1 cellular context compared by ENCODE assay signal in the genomic region with DNA sequence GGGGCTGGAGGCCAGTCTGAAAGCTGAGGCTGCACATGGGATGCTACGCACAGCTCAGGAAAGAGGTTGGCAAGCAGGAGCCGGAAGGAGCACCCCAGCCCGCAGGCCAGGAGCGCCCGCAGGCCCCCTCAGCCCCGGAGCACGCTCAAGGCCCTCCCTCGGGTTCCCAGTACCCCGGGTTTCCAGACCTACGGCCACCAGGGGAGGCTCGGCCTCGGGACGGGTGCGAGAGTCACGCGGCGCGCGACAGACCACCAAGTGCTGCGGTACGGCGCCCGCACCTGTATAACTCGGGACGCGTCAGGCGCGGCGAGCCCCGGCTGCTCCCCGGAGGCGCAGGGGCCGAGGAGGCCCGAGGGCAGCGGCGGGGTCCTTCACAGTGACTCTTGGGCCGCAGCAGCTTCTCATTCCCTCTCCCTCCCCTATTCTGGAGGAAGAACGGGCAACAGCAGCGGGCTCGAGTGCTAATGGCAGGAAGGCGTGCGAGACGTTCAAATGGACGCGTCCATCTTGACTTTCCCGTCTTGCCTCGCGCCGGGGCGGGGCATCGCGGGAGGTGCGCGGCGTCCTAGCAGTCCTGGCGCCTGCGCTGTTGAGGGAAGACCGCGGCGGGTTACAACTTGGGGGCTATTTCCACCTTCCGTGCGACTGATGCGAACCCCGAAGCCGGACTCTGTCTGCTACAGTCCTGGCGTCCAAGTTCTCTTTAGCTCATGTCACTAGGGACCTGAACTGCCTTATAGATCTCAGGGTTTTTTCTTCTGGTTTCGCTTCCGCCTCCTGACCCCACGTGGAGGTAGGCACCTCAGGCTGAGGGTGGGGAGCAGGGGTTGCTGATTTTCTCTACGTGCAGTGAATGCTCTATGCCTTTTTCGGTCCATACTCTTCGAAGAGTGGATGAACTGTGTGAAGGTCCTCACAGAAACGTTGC.
TF ChIP-seq lines count a peak whose summit lies in the region.

A gene with protein sequence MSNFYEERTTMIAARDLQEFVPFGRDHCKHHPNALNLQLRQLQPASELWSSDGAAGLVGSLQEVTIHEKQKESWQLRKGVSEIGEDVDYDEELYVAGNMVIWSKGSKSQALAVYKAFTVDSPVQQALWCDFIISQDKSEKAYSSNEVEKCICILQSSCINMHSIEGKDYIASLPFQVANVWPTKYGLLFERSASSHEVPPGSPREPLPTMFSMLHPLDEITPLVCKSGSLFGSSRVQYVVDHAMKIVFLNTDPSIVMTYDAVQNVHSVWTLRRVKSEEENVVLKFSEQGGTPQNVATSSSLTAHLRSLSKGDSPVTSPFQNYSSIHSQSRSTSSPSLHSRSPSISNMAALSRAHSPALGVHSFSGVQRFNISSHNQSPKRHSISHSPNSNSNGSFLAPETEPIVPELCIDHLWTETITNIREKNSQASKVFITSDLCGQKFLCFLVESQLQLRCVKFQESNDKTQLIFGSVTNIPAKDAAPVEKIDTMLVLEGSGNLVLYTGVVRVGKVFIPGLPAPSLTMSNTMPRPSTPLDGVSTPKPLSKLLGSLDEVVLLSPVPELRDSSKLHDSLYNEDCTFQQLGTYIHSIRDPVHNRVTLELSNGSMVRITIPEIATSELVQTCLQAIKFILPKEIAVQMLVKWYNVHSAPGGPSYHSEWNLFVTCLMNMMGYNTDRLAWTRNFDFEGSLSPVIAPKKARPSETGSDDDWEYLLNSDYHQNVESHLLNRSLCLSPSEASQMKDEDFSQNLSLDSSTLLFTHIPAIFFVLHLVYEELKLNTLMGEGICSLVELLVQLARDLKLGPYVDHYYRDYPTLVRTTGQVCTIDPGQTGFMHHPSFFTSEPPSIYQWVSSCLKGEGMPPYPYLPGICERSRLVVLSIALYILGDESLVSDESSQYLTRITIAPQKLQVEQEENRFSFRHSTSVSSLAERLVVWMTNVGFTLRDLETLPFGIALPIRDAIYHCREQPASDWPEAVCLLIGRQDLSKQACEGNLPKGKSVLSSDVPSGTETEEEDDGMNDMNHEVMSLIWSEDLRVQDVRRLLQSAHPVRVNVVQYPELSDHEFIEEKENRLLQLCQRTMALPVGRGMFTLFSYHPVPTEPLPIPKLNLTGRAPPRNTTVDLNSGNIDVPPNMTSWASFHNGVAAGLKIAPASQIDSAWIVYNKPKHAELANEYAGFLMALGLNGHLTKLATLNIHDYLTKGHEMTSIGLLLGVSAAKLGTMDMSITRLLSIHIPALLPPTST (N-terminal part only) (minus strand): TSS at position 533 of the 931 bp plus-strand sequence. CDS start 3,368 bp downstream, outside the sequence.

TF ChIP-seq in HepG2, 621 proteins besides CTCF, POLR2A, EP300 and RAD21 (continued from another document and continues in another):
- TF ChIP-seq, protein P1, sequence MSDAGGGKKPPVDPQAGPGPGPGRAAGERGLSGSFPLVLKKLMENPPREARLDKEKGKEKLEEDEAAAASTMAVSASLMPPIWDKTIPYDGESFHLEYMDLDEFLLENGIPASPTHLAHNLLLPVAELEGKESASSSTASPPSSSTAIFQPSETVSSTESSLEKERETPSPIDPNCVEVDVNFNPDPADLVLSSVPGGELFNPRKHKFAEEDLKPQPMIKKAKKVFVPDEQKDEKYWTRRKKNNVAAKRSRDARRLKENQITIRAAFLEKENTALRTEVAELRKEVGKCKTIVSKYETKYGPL (CRISPR knock-in tag; IDR thresholded peaks at IDR 0.05), result no peak; the same call in 1 of the 2 replicates
- TF ChIP-seq GLI4 (CRISPR knock-in tag; IDR thresholded peaks at IDR 0.05; ENCODE audit: borderline replicate concordance), result peak; percentile 70; the same call in 1 of the 2 replicates
- peak; percentile 18; the same call in 1 of the 2 replicates for TF ChIP-seq CBX5 (CRISPR knock-in tag; IDR thresholded peaks at IDR 0.05; ENCODE audit: borderline replicate concordance)
- no peak for TF ChIP-seq ZNF672 (CRISPR knock-in tag; IDR thresholded peaks at IDR 0.05)
- peak; percentile 97 for TF ChIP-seq ZMAT3 (CRISPR knock-in tag; conservative IDR thresholded peaks at IDR 0.05)
- TF ChIP-seq, protein P2, sequence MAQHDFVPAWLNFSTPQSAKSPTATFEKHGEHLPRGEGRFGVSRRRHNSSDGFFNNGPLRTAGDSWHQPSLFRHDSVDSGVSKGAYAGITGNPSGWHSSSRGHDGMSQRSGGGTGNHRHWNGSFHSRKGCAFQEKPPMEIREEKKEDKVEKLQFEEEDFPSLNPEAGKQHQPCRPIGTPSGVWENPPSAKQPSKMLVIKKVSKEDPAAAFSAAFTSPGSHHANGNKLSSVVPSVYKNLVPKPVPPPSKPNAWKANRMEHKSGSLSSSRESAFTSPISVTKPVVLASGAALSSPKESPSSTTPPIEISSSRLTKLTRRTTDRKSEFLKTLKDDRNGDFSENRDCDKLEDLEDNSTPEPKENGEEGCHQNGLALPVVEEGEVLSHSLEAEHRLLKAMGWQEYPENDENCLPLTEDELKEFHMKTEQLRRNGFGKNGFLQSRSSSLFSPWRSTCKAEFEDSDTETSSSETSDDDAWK (CRISPR knock-in tag; IDR thresholded peaks at IDR 0.05), result no peak
- TF ChIP-seq PHF21A (CRISPR knock-in tag; IDR thresholded peaks at IDR 0.05), result peak; percentile 87; the same call in 1 of the 2 replicates
- TF ChIP-seq ZNF121 (CRISPR knock-in tag; IDR thresholded peaks at IDR 0.05), result no peak
- peak; percentile 41 for TF ChIP-seq SRSF1 (optimal IDR thresholded peaks at IDR 0.05; ENCODE audit: low read depth, low read length)
- TF ChIP-seq ZNF34 (CRISPR knock-in tag; IDR thresholded peaks at IDR 0.05; ENCODE audit: borderline replicate concordance), result 0 out of 2 replicates have a peak, but pooled peaks have one; percentile 49
- TF ChIP-seq NKX3-1 (CRISPR knock-in tag; IDR thresholded peaks at IDR 0.05), result peak; percentile 85; the same call in 1 of the 2 replicates
- no peak for TF ChIP-seq ZNF207 (IDR thresholded peaks at IDR 0.05; ENCODE audit: borderline replicate concordance)
- TF ChIP-seq ZNF773 (CRISPR knock-in tag; IDR thresholded peaks at IDR 0.05; ENCODE audit: borderline replicate concordance), result peak; percentile 29; the same call in 1 of the 2 replicates
- no peak for TF ChIP-seq ZZZ3 (CRISPR knock-in tag; IDR thresholded peaks at IDR 0.05; ENCODE audit: borderline replicate concordance)
- TF ChIP-seq, protein P3, sequence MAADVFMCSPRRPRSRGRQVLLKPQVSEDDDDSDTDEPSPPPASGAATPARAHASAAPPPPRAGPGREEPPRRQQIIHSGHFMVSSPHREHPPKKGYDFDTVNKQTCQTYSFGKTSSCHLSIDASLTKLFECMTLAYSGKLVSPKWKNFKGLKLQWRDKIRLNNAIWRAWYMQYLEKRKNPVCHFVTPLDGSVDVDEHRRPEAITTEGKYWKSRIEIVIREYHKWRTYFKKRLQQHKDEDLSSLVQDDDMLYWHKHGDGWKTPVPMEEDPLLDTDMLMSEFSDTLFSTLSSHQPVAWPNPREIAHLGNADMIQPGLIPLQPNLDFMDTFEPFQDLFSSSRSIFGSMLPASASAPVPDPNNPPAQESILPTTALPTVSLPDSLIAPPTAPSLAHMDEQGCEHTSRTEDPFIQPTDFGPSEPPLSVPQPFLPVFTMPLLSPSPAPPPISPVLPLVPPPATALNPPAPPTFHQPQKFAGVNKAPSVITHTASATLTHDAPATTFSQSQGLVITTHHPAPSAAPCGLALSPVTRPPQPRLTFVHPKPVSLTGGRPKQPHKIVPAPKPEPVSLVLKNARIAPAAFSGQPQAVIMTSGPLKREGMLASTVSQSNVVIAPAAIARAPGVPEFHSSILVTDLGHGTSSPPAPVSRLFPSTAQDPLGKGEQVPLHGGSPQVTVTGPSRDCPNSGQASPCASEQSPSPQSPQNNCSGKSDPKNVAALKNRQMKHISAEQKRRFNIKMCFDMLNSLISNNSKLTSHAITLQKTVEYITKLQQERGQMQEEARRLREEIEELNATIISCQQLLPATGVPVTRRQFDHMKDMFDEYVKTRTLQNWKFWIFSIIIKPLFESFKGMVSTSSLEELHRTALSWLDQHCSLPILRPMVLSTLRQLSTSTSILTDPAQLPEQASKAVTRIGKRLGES (CRISPR knock-in tag; IDR thresholded peaks at IDR 0.05; ENCODE audit: borderline replicate concordance), result no peak
- no peak for TF ChIP-seq ZBTB42 (CRISPR knock-in tag; IDR thresholded peaks at IDR 0.05)
- no peak for TF ChIP-seq PLRG1 (conservative IDR thresholded peaks at IDR 0.05)
- TF ChIP-seq, protein P4, sequence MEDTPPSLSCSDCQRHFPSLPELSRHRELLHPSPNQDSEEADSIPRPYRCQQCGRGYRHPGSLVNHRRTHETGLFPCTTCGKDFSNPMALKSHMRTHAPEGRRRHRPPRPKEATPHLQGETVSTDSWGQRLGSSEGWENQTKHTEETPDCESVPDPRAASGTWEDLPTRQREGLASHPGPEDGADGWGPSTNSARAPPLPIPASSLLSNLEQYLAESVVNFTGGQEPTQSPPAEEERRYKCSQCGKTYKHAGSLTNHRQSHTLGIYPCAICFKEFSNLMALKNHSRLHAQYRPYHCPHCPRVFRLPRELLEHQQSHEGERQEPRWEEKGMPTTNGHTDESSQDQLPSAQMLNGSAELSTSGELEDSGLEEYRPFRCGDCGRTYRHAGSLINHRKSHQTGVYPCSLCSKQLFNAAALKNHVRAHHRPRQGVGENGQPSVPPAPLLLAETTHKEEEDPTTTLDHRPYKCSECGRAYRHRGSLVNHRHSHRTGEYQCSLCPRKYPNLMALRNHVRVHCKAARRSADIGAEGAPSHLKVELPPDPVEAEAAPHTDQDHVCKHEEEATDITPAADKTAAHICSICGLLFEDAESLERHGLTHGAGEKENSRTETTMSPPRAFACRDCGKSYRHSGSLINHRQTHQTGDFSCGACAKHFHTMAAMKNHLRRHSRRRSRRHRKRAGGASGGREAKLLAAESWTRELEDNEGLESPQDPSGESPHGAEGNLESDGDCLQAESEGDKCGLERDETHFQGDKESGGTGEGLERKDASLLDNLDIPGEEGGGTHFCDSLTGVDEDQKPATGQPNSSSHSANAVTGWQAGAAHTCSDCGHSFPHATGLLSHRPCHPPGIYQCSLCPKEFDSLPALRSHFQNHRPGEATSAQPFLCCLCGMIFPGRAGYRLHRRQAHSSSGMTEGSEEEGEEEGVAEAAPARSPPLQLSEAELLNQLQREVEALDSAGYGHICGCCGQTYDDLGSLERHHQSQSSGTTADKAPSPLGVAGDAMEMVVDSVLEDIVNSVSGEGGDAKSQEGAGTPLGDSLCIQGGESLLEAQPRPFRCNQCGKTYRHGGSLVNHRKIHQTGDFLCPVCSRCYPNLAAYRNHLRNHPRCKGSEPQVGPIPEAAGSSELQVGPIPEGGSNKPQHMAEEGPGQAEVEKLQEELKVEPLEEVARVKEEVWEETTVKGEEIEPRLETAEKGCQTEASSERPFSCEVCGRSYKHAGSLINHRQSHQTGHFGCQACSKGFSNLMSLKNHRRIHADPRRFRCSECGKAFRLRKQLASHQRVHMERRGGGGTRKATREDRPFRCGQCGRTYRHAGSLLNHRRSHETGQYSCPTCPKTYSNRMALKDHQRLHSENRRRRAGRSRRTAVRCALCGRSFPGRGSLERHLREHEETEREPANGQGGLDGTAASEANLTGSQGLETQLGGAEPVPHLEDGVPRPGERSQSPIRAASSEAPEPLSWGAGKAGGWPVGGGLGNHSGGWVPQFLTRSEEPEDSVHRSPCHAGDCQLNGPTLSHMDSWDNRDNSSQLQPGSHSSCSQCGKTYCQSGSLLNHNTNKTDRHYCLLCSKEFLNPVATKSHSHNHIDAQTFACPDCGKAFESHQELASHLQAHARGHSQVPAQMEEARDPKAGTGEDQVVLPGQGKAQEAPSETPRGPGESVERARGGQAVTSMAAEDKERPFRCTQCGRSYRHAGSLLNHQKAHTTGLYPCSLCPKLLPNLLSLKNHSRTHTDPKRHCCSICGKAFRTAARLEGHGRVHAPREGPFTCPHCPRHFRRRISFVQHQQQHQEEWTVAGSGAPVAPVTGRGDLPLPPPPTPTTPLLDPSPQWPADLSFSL (CRISPR knock-in tag; IDR thresholded peaks at IDR 0.05), result peak; percentile 75; the same call in 1 of the 2 replicates
- TF ChIP-seq NR3C1 (CRISPR knock-in tag; IDR thresholded peaks at IDR 0.05), result no peak
- TF ChIP-seq, protein P5, sequence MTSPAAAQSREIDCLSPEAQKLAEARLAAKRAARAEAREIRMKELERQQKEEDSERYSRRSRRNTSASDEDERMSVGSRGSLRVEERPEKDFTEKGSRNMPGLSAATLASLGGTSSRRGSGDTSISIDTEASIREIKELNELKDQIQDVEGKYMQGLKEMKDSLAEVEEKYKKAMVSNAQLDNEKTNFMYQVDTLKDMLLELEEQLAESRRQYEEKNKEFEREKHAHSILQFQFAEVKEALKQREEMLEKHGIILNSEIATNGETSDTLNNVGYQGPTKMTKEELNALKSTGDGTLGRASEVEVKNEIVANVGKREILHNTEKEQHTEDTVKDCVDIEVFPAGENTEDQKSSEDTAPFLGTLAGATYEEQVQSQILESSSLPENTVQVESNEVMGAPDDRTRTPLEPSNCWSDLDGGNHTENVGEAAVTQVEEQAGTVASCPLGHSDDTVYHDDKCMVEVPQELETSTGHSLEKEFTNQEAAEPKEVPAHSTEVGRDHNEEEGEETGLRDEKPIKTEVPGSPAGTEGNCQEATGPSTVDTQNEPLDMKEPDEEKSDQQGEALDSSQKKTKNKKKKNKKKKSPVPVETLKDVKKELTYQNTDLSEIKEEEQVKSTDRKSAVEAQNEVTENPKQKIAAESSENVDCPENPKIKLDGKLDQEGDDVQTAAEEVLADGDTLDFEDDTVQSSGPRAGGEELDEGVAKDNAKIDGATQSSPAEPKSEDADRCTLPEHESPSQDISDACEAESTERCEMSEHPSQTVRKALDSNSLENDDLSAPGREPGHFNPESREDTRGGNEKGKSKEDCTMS (CRISPR knock-in tag; conservative IDR thresholded peaks at IDR 0.05), result no peak
- TF ChIP-seq ZNF567 (CRISPR knock-in tag; IDR thresholded peaks at IDR 0.05; ENCODE audit: borderline replicate concordance), result no peak
- TF ChIP-seq, protein P6, sequence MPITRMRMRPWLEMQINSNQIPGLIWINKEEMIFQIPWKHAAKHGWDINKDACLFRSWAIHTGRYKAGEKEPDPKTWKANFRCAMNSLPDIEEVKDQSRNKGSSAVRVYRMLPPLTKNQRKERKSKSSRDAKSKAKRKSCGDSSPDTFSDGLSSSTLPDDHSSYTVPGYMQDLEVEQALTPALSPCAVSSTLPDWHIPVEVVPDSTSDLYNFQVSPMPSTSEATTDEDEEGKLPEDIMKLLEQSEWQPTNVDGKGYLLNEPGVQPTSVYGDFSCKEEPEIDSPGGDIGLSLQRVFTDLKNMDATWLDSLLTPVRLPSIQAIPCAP (CRISPR knock-in tag; IDR thresholded peaks at IDR 0.05; ENCODE audit: low read depth), result peak; percentile 69; the same call in 1 of the 2 replicates
- TF ChIP-seq HOXA7 (CRISPR knock-in tag; IDR thresholded peaks at IDR 0.05), result no peak
- no peak for TF ChIP-seq SMARCE1 (IDR thresholded peaks at IDR 0.05; ENCODE audit: borderline replicate concordance)
- TF ChIP-seq RELA (CRISPR knock-in tag; IDR thresholded peaks at IDR 0.05), result peak; percentile 46; the same call in 1 of the 2 replicates
- peak; percentile 91; the same call in 1 of the 2 replicates for TF ChIP-seq ZNF879 (CRISPR knock-in tag; IDR thresholded peaks at IDR 0.05)
- TF ChIP-seq NCOA5 (CRISPR knock-in tag; IDR thresholded peaks at IDR 0.05), result no peak
- TF ChIP-seq, protein P7, sequence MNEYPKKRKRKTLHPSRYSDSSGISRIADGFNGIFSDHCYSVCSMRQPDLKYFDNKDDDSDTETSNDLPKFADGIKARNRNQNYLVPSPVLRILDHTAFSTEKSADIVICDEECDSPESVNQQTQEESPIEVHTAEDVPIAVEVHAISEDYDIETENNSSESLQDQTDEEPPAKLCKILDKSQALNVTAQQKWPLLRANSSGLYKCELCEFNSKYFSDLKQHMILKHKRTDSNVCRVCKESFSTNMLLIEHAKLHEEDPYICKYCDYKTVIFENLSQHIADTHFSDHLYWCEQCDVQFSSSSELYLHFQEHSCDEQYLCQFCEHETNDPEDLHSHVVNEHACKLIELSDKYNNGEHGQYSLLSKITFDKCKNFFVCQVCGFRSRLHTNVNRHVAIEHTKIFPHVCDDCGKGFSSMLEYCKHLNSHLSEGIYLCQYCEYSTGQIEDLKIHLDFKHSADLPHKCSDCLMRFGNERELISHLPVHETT (CRISPR knock-in tag; conservative IDR thresholded peaks at IDR 0.05), result peak; percentile 86
